ENCODE assay signal across 8 cellular contexts in genomic region chr17:40067710-40068109, GRCh38. TPM values are rescaled to one million over a fixed set of nuclear protein-coding genes. Genes with fewer than 3 reads are reported as not detected.
A peak's percentile ranks its signal among the peaks of the same experiment; 100 is the strongest.
DNase-seq lines count a peak whose midpoint lies in the region; ATAC-seq and TF ChIP-seq lines count a peak whose summit lies in the region.

No MANE protein-coding gene starts in this region.

- no peak overlapping the region for H3K4me3 ChIP-seq in BLaER1 treated with 17β-estradiol and CSF1 and Interleukin-3, amounts not matched to agents 10 nM and 100 nM
- H3K4me3 ChIP-seq in Panc1 (ENCODE audit: low read depth in 2 of 2, low read length in 2 of 2): no peak overlapping the region

- peak overlapping the region; percentile 93 to 99 (median 97) for H3K4me2 ChIP-seq in BLaER1 treated with 17β-estradiol and CSF1 and Interleukin-3, amounts not matched to agents 10 nM and 100 nM

- H3K27ac Mint-ChIP-seq in effector memory CD8-positive, alpha-beta T cell: peak overlapping the region; percentile 92 to 94

- no peak for DNase-seq in Panc1 (ENCODE audit: low read depth, low spot score)
- DNase-seq in effector memory CD8-positive, alpha-beta T cell: no peak
- DNase-seq in posterior vena cava (ENCODE audit: low spot score): peak; percentile 64
- DNase-seq in germinal center (ENCODE audit: low spot score): no peak
- DNase-seq in stimulated activated CD4-positive, alpha-beta T cell treated with anti-CD3 and anti-CD28 coated beads, Interleukin-4, amount 100 ng/mL, for 24 hours: no peak
- DNase-seq in NCI-H1092 treated with DMSO at 0.1 percent for 48 hours (lab: John Stamatoyannopoulos, UW): no peak
- DNase-seq in RKO (ENCODE audit: low spot score): no peak

- in situ Hi-C loops in Panc1 (cut with HindIII; ENCODE audit: low pct_unique_long_range_greater_than_20kb, low sequenced_read_pairs): no loop called here

- peak overlapping the region in 9 of 11 experiments; percentile 68 to 85 (median 77); a peak in 15 of 22 replicates for H3K9ac ChIP-seq in BLaER1 treated with 17β-estradiol and CSF1 and Interleukin-3, amounts not matched to agents 10 nM and 100 nM

- ATAC-seq in Panc1: no peak
- no peak for ATAC-seq in effector memory CD8-positive, alpha-beta T cell (replicated peaks)

- peaks cover 87 to 93% (median 92%) of the 10 kb centered on the region in 10 experiments for H3K4me1 ChIP-seq in BLaER1 treated with 17β-estradiol and CSF1 and Interleukin-3, amounts not matched to agents 10 nM and 100 nM
- peaks cover 69% of the 10 kb centered on the region for H3K4me1 ChIP-seq in Panc1 (ENCODE audit: control insufficient read depth, insufficient read depth, low read length)

- POLR2A ChIA-PET in Panc1 (lab: Charles Lee): no interaction called here

- CTCF ChIA-PET in Panc1 (lab: Charles Lee): no interaction called here

- no peaks in the 10 kb centered on the region for H3K9me3 ChIP-seq in BLaER1 treated with 17β-estradiol and CSF1 and Interleukin-3, amounts not matched to agents 10 nM and 100 nM (replicated peaks in 1 of 11)
- H3K9me3 ChIP-seq in Panc1 (ENCODE audit: control insufficient read depth, insufficient read depth, low read depth, low read length): no peaks in the 10 kb centered on the region

- H3K27me3 Mint-ChIP-seq in effector memory CD8-positive, alpha-beta T cell: no peaks in the 10 kb centered on the region

- no peaks in the 10 kb centered on the region for H3K27me3 ChIP-seq in BLaER1 treated with 17β-estradiol and CSF1 and Interleukin-3, amounts not matched to agents 10 nM and 100 nM
- H3K27me3 ChIP-seq in Panc1 (ENCODE audit: control insufficient read depth, insufficient read depth, low read length): no peaks in the 10 kb centered on the region

- peaks cover 71 to 78% of the 10 kb centered on the region in 2 donors for H3K4me1 Mint-ChIP-seq in effector memory CD8-positive, alpha-beta T cell (ENCODE audit: low read depth in 2 of 2)

- H3K36me3 Mint-ChIP-seq in effector memory CD8-positive, alpha-beta T cell (ENCODE audit: insufficient read depth): peaks cover 19% of the 10 kb centered on the region

- peak overlapping the region; percentile 88 to 91 for H3K4me3 Mint-ChIP-seq in effector memory CD8-positive, alpha-beta T cell

- intact Hi-C loops in Panc1 (cut with micrococcal nuclease; ENCODE audit: unreplicated experiment) (no loop called here), posterior vena cava (cut with DNase I) (loop anchor here in 1 of 2 donors (10.0 kb wide), 1 partner anchor 47 kb away; no protein-coding TSS in a partner anchor)

- H3K36me3 ChIP-seq in BLaER1 treated with 17β-estradiol and CSF1 and Interleukin-3, amounts not matched to agents 10 nM and 100 nM: no peaks in the 10 kb centered on the region
- no peaks in the 10 kb centered on the region for H3K36me3 ChIP-seq in Panc1 (ENCODE audit: control insufficient read depth, insufficient read depth, low read length)

- no peak for TF ChIP-seq CTCF in Panc1 (IDR thresholded peaks at IDR 0.05)

- peaks cover 0 to 9% (median 0%) of the 10 kb centered on the region in 11 experiments; a peak in 2 of 22 replicates for H4K20me1 ChIP-seq in BLaER1 treated with 17β-estradiol and CSF1 and Interleukin-3, amounts not matched to agents 10 nM and 100 nM

- peak overlapping the region; percentile 30 to 93 (median 85); a peak in 20 of 22 replicates for H3K27ac ChIP-seq in BLaER1 treated with 17β-estradiol and CSF1 and Interleukin-3, amounts not matched to agents 10 nM and 100 nM
- peak overlapping the region; percentile 78; the same call in 1 of the 2 replicates for H3K27ac ChIP-seq in Panc1 (ENCODE audit: low read length)

- no TSS peak for BruUV-seq in Panc1 (replicated peaks; lab: Mats Ljungman, UMichigan)

- H3K9me3 Mint-ChIP-seq in effector memory CD8-positive, alpha-beta T cell: no peaks in the 10 kb centered on the region

RNA-seq across cellular contexts. Expression of gene THRA, which starts 4.9 kb away (rescaled TPM):
- total RNA-seq in Panc1 (2021; ENCODE audit: unreplicated experiment): 11.7 TPM
- 13.6 TPM for polyA plus RNA-seq in Panc1 (2012; ENCODE audit: insufficient read length)
- 10 to 100 TPM; 50.8 to 65.8 TPM for total RNA-seq in posterior vena cava

RNA-seq across cellular contexts. Expression of gene MED24, which starts 13.5 kb away (rescaled TPM):
- 93.9 TPM for total RNA-seq in Panc1 (2021; ENCODE audit: unreplicated experiment)
- 89.2 TPM for polyA plus RNA-seq in Panc1 (2012; ENCODE audit: insufficient read length)
- 10 to 100 TPM; 46.2 to 53.2 TPM for total RNA-seq in posterior vena cava

RNA-seq across cellular contexts. Expression of gene NR1D1, which starts 32.7 kb away (rescaled TPM):
- total RNA-seq in Panc1 (2021; ENCODE audit: unreplicated experiment) (8.8 TPM), posterior vena cava (10 to 100 TPM; 20.2 to 24.2 TPM)
- 8.6 TPM for polyA plus RNA-seq in Panc1 (2012; ENCODE audit: insufficient read length)

RNA-seq across cellular contexts. Expression of gene CSF3, which starts 52.5 kb away (rescaled TPM):
- total RNA-seq in Panc1 (2021; ENCODE audit: unreplicated experiment) (not detected), posterior vena cava (10 to 100 TPM in 1 of 2 donors, under 1 TPM in 1; 0.69 to 15.3 TPM)
- not detected for polyA plus RNA-seq in Panc1 (2012; ENCODE audit: insufficient read length)

RNA-seq across cellular contexts. Expression of gene MSL1, which starts 54.1 kb away (rescaled TPM):
- total RNA-seq in Panc1 (2021; ENCODE audit: unreplicated experiment) (96.3 TPM), posterior vena cava (10 to 100 TPM; 66.7 to 68.8 TPM)
- polyA plus RNA-seq in Panc1 (2012; ENCODE audit: insufficient read length): 48.8 TPM
